ENCODE assay signal across 16 cellular contexts in the genomic region with DNA sequence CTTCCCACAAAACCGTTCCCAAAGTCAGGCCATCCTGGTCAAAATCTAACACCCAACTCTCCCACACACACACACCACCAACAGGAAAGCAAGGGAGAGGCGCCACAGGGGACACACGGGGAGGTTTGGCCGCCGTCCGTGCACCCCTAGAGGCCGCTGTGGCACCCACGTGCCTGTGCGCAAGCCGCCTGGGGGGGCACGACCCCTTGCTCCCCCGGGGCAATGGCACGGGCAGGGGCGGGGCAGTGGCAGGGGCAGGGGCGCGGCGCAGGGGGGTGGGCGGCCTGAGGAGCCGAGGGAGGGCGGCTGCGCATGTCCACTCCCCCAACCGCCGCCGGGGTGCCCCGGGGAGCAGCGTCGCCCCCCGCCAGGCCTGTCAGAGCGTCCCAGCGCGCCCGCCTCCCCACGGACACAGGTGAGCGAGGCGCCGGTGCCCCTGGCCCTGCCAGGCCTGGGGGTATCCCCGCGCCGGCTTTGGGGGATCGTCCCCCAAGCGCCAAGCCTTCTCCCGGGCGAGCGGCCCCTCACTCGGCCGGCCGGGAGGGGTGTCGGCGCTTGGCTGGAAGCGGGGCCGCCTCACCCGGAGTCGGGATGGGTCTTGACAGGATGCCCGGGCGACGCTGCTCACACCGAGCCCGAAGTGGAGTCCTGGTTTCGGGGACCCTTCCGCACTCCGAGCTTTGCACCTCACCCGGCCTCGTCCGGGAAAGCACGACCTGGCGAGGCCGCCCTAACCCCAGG. TPM values are rescaled to one million over a fixed set of nuclear protein-coding genes. Genes with fewer than 3 reads are reported as not detected.
DNase-seq lines count a peak whose midpoint lies in the region; ATAC-seq lines count a peak whose summit lies in the region.
"Had no signal": no experiment of that assay in that cellular context is flagged by ENCODE, and none has a peak within 500 bp of the region (broad histone marks: within the 10 kb centered on the region; RNA-seq: fewer than 3 reads in every experiment).

A gene with protein sequence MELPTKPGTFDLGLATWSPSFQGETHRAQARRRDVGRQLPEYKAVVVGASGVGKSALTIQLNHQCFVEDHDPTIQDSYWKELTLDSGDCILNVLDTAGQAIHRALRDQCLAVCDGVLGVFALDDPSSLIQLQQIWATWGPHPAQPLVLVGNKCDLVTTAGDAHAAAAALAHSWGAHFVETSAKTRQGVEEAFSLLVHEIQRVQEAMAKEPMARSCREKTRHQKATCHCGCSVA (plus strand): TSS at position 379 of the 741 bp plus-strand sequence. CDS start 2,611 bp downstream, outside the sequence.

- no peaks in the 10 kb centered on the region for H3K4me1 ChIP-seq in iPS-18a (ENCODE audit: control insufficient read depth, low read depth, low read length)
- H3K4me1 ChIP-seq: psoas muscle had no signal

- ATAC-seq in activated CD8-positive, alpha-beta T cell treated with anti-CD3 and anti-CD28 coated beads, Interleukin-2, amount 10 ng/mL, durations not matched to agents 7 days and 5 days = peak; percentile 35
- ATAC-seq in GM19324 (IDR thresholded peaks at IDR 0.05; ENCODE audit: low FRiP score, unreplicated experiment) (no peak), GM21360 (IDR thresholded peaks at IDR 0.05; ENCODE audit: unreplicated experiment) (no peak)
- ATAC-seq: mucosa of descending colon, psoas muscle had no signal

- no peak within 1 kb of the TSS for H3K27ac Mint-ChIP-seq in activated CD8-positive, alpha-beta T cell treated with anti-CD3 and anti-CD28 coated beads, Interleukin-2, amount 10 ng/mL, durations not matched to agents 7 days and 5 days

- peaks cover 19% of the 10 kb centered on the region for H3K27me3 ChIP-seq in iPS-18a (ENCODE audit: control insufficient read depth, insufficient read depth, low read length)

- H3K36me3 Mint-ChIP-seq in activated CD8-positive, alpha-beta T cell treated with anti-CD3 and anti-CD28 coated beads, Interleukin-2, amount 10 ng/mL, durations not matched to agents 7 days and 5 days (ENCODE audit: low read depth) = peaks cover 10% of the 10 kb centered on the region

- CTCF ChIA-PET in activated CD8-positive, alpha-beta T cell treated with anti-CD3 and anti-CD28 coated beads, Interleukin-2, amount 10 ng/mL, durations not matched to agents 7 days and 5 days (lab: Charles Lee) = no interaction called here

- H3K9me3 Mint-ChIP-seq in activated CD8-positive, alpha-beta T cell treated with anti-CD3 and anti-CD28 coated beads, Interleukin-2, amount 10 ng/mL, durations not matched to agents 7 days and 5 days (ENCODE audit: insufficient read depth) = no peaks in the 10 kb centered on the region

- POLR2A ChIA-PET in activated CD8-positive, alpha-beta T cell treated with anti-CD3 and anti-CD28 coated beads, Interleukin-2, amount 10 ng/mL, durations not matched to agents 7 days and 5 days (lab: Charles Lee) = no interaction called here

- H3K4me1 Mint-ChIP-seq in activated CD8-positive, alpha-beta T cell treated with anti-CD3 and anti-CD28 coated beads, Interleukin-2, amount 10 ng/mL, durations not matched to agents 7 days and 5 days (ENCODE audit: low read depth) = peaks cover 3% of the 10 kb centered on the region

- H3K9ac ChIP-seq in iPS-18a (ENCODE audit: low read length) = no peak within 1 kb of the TSS

- no peak within 1 kb of the TSS for H3K27ac ChIP-seq in iPS-18a (ENCODE audit: low read length)
- H3K27ac ChIP-seq: psoas muscle had no signal

- H3K36me3 ChIP-seq in iPS-18a (ENCODE audit: control insufficient read depth, low read depth, low read length) = peaks cover 5% of the 10 kb centered on the region

- H3K4me3 ChIP-seq in iPS-18a (ENCODE audit: low read length) = peak within 1 kb of the TSS; percentile 21
- H3K4me3 ChIP-seq: mucosa of descending colon, psoas muscle had no signal

- peak; percentile 14 for DNase-seq in stimulated activated CD4-positive, alpha-beta T cell treated with anti-CD3 and anti-CD28 coated beads, Interleukin-4, amount 100 ng/mL, for 1 hour
- no peak for DNase-seq in stimulated activated CD4-positive, alpha-beta T cell treated with anti-CD3 and anti-CD28 coated beads, Interleukin-2, amount 100 ng/mL, for 48 hours
- DNase-seq in activated CD8-positive, alpha-beta T cell treated with anti-CD3 and anti-CD28 coated beads, Interleukin-2, amount 10 ng/mL, durations not matched to agents 7 days and 5 days = no peak
- DNase-seq in NCI-H128 (lab: John Stamatoyannopoulos, UW; ENCODE audit: unreplicated experiment) (no peak), SHP77 treated with DMSO at 0.1 percent for 48 hours (lab: John Stamatoyannopoulos, UW) (no peak)
- DNase-seq: kidney, mucosa of descending colon, NCI-H1092 treated with DMSO at 0.1 percent for 48 hours, NCI-H524 treated with DMSO at 0.1 percent for 48 hours, psoas muscle had no signal

- H3K4me3 Mint-ChIP-seq in activated CD8-positive, alpha-beta T cell treated with anti-CD3 and anti-CD28 coated beads, Interleukin-2, amount 10 ng/mL, durations not matched to agents 7 days and 5 days = no peak within 1 kb of the TSS

- H3K27me3 Mint-ChIP-seq in activated CD8-positive, alpha-beta T cell treated with anti-CD3 and anti-CD28 coated beads, Interleukin-2, amount 10 ng/mL, durations not matched to agents 7 days and 5 days (ENCODE audit: low read depth) = peaks cover 25% of the 10 kb centered on the region

- H3K9me3 ChIP-seq in iPS-18a (ENCODE audit: control insufficient read depth, low read depth, low read length) = no peaks in the 10 kb centered on the region
- H3K9me3 ChIP-seq: mucosa of descending colon, psoas muscle had no signal

RNA-seq across cellular contexts. Expression of the gene that starts here (rescaled TPM):
- total RNA-seq in activated CD8-positive, alpha-beta T cell treated with anti-CD3 and anti-CD28 coated beads, Interleukin-2, amount 10 ng/mL, durations not matched to agents 7 days and 5 days = not detected
- total RNA-seq: HT1080; psoas muscle; RPMI7951; T-helper 2 cell treated with Interferon-gamma antibody and Interleukin-4, amounts not matched to agents 100 ng/mL and 5 ng/mL, for 36 hours had no signal

Comparison
In these comparisons a context has a peak if more than half of its experiments do, and no peak if none do; other contexts are left out.
1. Peak in ATAC-seq in activated CD8-positive, alpha-beta T cell treated with anti-CD3 and anti-CD28 coated beads, Interleukin-2, amount 10 ng/mL, durations not matched to agents 7 days and 5 days; RNA of the gene not detected or under 1 TPM.